Comparison of ENCODE assay signal across 1 cellular context in the genomic region with DNA sequence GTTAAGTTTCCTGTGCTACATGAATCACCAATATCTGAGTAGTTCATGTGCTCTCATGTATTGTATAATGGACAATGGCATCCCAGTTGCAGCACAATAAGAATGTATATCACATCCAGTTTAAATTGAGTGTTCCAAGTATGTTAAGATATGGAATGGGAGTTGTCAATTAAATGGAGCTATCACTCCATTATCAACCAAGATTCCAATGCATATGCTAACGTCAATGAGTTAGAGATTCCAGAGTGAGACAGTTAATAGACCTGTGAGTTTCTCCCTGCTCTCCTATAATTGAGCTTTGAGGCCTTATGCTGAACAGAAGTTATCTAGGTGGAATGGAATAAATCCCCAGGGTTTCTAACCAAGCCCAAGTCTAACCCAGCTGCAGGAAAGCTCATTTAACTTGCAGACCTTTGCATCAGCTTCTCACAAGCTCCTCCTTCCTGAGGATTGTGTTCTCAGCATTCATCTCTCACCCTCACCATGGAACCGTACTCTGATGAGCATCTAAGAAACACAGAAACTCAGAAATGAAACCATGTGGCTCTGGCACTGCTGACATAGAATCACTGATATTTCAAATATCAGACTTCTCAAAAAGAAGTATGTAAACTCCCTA.
TF ChIP-seq lines count a peak whose summit lies in the region.

No MANE protein-coding gene starts in this region.

TF ChIP-seq in GM23338, 12 proteins besides CTCF, POLR2A, EP300 and RAD21 (continued from another document):
- TF ChIP-seq, protein P1, sequence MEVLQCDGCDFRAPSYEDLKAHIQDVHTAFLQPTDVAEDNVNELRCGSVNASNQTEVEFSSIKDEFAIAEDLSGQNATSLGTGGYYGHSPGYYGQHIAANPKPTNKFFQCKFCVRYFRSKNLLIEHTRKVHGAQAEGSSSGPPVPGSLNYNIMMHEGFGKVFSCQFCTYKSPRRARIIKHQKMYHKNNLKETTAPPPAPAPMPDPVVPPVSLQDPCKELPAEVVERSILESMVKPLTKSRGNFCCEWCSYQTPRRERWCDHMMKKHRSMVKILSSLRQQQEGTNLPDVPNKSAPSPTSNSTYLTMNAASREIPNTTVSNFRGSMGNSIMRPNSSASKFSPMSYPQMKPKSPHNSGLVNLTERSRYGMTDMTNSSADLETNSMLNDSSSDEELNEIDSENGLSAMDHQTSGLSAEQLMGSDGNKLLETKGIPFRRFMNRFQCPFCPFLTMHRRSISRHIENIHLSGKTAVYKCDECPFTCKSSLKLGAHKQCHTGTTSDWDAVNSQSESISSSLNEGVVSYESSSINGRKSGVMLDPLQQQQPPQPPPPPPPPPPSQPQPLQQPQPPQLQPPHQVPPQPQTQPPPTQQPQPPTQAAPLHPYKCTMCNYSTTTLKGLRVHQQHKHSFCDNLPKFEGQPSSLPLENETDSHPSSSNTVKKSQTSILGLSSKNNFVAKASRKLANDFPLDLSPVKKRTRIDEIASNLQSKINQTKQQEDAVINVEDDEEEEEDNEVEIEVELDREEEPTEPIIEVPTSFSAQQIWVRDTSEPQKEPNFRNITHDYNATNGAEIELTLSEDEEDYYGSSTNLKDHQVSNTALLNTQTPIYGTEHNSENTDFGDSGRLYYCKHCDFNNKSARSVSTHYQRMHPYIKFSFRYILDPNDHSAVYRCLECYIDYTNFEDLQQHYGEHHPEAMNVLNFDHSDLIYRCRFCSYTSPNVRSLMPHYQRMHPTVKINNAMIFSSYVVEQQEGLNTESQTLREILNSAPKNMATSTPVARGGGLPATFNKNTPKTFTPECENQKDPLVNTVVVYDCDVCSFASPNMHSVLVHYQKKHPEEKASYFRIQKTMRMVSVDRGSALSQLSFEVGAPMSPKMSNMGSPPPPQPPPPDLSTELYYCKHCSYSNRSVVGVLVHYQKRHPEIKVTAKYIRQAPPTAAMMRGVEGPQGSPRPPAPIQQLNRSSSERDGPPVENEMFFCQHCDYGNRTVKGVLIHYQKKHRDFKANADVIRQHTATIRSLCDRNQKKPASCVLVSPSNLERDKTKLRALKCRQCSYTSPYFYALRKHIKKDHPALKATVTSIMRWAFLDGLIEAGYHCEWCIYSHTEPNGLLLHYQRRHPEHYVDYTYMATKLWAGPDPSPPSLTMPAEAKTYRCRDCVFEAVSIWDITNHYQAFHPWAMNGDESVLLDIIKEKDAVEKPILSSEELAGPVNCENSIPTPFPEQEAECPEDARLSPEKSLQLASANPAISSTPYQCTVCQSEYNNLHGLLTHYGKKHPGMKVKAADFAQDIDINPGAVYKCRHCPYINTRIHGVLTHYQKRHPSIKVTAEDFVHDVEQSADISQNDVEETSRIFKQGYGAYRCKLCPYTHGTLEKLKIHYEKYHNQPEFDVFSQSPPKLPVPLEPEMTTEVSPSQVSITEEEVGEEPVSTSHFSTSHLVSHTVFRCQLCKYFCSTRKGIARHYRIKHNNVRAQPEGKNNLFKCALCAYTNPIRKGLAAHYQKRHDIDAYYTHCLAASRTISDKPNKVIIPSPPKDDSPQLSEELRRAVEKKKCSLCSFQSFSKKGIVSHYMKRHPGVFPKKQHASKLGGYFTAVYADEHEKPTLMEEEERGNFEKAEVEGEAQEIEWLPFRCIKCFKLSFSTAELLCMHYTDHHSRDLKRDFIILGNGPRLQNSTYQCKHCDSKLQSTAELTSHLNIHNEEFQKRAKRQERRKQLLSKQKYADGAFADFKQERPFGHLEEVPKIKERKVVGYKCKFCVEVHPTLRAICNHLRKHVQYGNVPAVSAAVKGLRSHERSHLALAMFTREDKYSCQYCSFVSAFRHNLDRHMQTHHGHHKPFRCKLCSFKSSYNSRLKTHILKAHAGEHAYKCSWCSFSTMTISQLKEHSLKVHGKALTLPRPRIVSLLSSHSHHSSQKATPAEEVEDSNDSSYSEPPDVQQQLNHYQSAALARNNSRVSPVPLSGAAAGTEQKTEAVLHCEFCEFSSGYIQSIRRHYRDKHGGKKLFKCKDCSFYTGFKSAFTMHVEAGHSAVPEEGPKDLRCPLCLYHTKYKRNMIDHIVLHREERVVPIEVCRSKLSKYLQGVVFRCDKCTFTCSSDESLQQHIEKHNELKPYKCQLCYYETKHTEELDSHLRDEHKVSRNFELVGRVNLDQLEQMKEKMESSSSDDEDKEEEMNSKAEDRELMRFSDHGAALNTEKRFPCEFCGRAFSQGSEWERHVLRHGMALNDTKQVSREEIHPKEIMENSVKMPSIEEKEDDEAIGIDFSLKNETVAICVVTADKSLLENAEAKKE (CRISPR knock-in tag; IDR thresholded peaks at IDR 0.05): peak; percentile 31; the same call in 1 of the 2 replicates
- TF ChIP-seq EZH2phosphoT487 (IDR thresholded peaks at IDR 0.05; ENCODE audit: unreplicated experiment): no peak
- TF ChIP-seq, protein P2, sequence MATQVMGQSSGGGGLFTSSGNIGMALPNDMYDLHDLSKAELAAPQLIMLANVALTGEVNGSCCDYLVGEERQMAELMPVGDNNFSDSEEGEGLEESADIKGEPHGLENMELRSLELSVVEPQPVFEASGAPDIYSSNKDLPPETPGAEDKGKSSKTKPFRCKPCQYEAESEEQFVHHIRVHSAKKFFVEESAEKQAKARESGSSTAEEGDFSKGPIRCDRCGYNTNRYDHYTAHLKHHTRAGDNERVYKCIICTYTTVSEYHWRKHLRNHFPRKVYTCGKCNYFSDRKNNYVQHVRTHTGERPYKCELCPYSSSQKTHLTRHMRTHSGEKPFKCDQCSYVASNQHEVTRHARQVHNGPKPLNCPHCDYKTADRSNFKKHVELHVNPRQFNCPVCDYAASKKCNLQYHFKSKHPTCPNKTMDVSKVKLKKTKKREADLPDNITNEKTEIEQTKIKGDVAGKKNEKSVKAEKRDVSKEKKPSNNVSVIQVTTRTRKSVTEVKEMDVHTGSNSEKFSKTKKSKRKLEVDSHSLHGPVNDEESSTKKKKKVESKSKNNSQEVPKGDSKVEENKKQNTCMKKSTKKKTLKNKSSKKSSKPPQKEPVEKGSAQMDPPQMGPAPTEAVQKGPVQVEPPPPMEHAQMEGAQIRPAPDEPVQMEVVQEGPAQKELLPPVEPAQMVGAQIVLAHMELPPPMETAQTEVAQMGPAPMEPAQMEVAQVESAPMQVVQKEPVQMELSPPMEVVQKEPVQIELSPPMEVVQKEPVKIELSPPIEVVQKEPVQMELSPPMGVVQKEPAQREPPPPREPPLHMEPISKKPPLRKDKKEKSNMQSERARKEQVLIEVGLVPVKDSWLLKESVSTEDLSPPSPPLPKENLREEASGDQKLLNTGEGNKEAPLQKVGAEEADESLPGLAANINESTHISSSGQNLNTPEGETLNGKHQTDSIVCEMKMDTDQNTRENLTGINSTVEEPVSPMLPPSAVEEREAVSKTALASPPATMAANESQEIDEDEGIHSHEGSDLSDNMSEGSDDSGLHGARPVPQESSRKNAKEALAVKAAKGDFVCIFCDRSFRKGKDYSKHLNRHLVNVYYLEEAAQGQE (IDR thresholded peaks at IDR 0.05; ENCODE audit: unreplicated experiment): no peak
- TF ChIP-seq POLR2AphosphoS5 (IDR thresholded peaks at IDR 0.05; ENCODE audit: low read depth): no peak
